Comparison of ENCODE assay signal across 13 cellular contexts in the genomic region with DNA sequence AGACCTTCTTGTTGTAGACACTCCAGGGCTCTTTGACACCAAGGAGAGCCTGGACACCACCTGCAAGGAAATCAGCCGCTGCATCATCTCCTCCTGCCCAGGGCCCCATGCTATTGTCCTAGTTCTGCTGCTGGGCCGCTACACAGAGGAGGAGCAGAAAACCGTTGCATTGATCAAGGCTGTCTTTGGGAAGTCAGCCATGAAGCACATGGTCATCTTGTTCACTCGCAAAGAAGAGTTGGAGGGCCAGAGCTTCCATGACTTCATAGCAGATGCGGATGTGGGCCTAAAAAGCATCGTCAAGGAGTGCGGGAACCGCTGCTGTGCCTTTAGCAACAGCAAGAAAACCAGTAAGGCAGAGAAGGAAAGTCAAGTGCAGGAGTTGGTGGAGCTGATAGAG. TPM values are rescaled to one million over a fixed set of nuclear protein-coding genes. Genes with fewer than 3 reads are reported as not detected.
DNase-seq lines count a peak whose midpoint lies in the region; ATAC-seq and TF ChIP-seq lines count a peak whose summit lies in the region.
"Had no signal": no experiment of that assay in that cellular context is flagged by ENCODE, and none has a peak within 500 bp of the region (broad histone marks: within the 10 kb centered on the region; RNA-seq: fewer than 3 reads in every experiment).

No MANE protein-coding gene starts in this region.

- H3K27me3 Mint-ChIP-seq in activated T-helper 2 cell treated with anti-CD3 and anti-CD28 coated beads, Interferon-gamma antibody, Interleukin-2, Interleukin-4, amounts not matched to agents 10 μg/mL and 5 μg/mL and 100 μg/mL, durations not matched to agents 14 hours and 24 hours and 36 hours (ENCODE audit: low read depth): no peaks in the 10 kb centered on the region
- H3K27me3 Mint-ChIP-seq: IgD-negative memory B cell had no signal

- peaks cover 45% of the 10 kb centered on the region for H3K36me3 Mint-ChIP-seq in activated T-helper 2 cell treated with anti-CD3 and anti-CD28 coated beads, Interferon-gamma antibody, Interleukin-2, Interleukin-4, amounts not matched to agents 10 μg/mL and 5 μg/mL and 100 μg/mL, durations not matched to agents 14 hours and 24 hours and 36 hours (ENCODE audit: low read depth)
- H3K36me3 Mint-ChIP-seq: IgD-negative memory B cell, mesothelial cell of epicardium had no signal

- H3K9me3 Mint-ChIP-seq in activated T-helper 2 cell treated with anti-CD3 and anti-CD28 coated beads, Interferon-gamma antibody, Interleukin-2, Interleukin-4, amounts not matched to agents 10 μg/mL and 5 μg/mL and 100 μg/mL, durations not matched to agents 14 hours and 24 hours and 36 hours: peaks cover 7% of the 10 kb centered on the region
- H3K9me3 Mint-ChIP-seq: IgD-negative memory B cell, mesothelial cell of epicardium had no signal

- WGBS in lung, 2 donors: 69 to 81% methylated on average over 8 of the region's 8 CpGs
- 53 to 61% methylated on average over 8 of the region's 8 CpGs for WGBS in upper lobe of left lung, 2 donors

- H3K27ac ChIP-seq in left ventricle myocardium inferior (replicated peaks) (peak overlapping the region; percentile 86), lung (ENCODE audit: low read depth in 1 of 2, low read length in 1 of 2) (peak overlapping the region in 1 of 2 donors; percentile 19), upper lobe of left lung (peak overlapping the region; percentile 80 to 87 (median 82))

- peaks cover 12% of the 10 kb centered on the region for H3K9me3 ChIP-seq in left ventricle myocardium inferior (replicated peaks)
- H3K9me3 ChIP-seq in lung (ENCODE audit: control insufficient read depth in 2 of 2, insufficient read depth in 1 of 2, low read length in 1 of 2): peaks cover 0 to 2% of the 10 kb centered on the region in 2 donors
- no peaks in the 10 kb centered on the region for H3K9me3 ChIP-seq in upper lobe of left lung

- TF ChIP-seq EP300 in upper lobe of left lung (IDR thresholded peaks at IDR 0.05): no peak

- H3K27me3 ChIP-seq in left ventricle myocardium inferior (ENCODE audit: low read depth) (no peaks in the 10 kb centered on the region), lung (ENCODE audit: control insufficient read depth, insufficient read depth) (no peaks in the 10 kb centered on the region), upper lobe of left lung (no peaks in the 10 kb centered on the region)

- H3K27ac Mint-ChIP-seq in activated T-helper 2 cell treated with anti-CD3 and anti-CD28 coated beads, Interferon-gamma antibody, Interleukin-2, Interleukin-4, amounts not matched to agents 10 μg/mL and 5 μg/mL and 100 μg/mL, durations not matched to agents 14 hours and 24 hours and 36 hours: peak overlapping the region; percentile 85
- H3K27ac Mint-ChIP-seq: IgD-negative memory B cell, mesothelial cell of epicardium had no signal

- intact Hi-C loops in left ventricle myocardium inferior (cut with micrococcal nuclease) (no loop called here), Right ventricle myocardium inferior (cut with DNase I) (no loop called here)
- intact Hi-C loops in activated T-helper 2 cell treated with anti-CD3 and anti-CD28 coated beads, Interferon-gamma antibody, Interleukin-2, Interleukin-4, amounts not matched to agents 10 μg/mL and 5 μg/mL and 100 μg/mL, durations not matched to agents 14 hours and 24 hours and 36 hours (cut with micrococcal nuclease): no loop called here

- H3K4me3 Mint-ChIP-seq in activated T-helper 2 cell treated with anti-CD3 and anti-CD28 coated beads, Interferon-gamma antibody, Interleukin-2, Interleukin-4, amounts not matched to agents 10 μg/mL and 5 μg/mL and 100 μg/mL, durations not matched to agents 14 hours and 24 hours and 36 hours (ENCODE audit: low read depth): peak overlapping the region; percentile 81
- H3K4me3 Mint-ChIP-seq: mesothelial cell of epicardium had no signal

- H3K4me1 Mint-ChIP-seq in activated T-helper 2 cell treated with anti-CD3 and anti-CD28 coated beads, Interferon-gamma antibody, Interleukin-2, Interleukin-4, amounts not matched to agents 10 μg/mL and 5 μg/mL and 100 μg/mL, durations not matched to agents 14 hours and 24 hours and 36 hours (ENCODE audit: low read depth): peaks cover 37% of the 10 kb centered on the region
- H3K4me1 Mint-ChIP-seq: IgD-negative memory B cell, mesothelial cell of epicardium had no signal

- peak overlapping the region; percentile 68 for H3K4me3 ChIP-seq in left ventricle myocardium inferior
- H3K4me3 ChIP-seq in lung: peak overlapping the region; percentile 17
- peak overlapping the region in 3 of 4 donors; percentile 15 to 62 (median 46) for H3K4me3 ChIP-seq in upper lobe of left lung

- peaks cover 16% of the 10 kb centered on the region for H3K36me3 ChIP-seq in left ventricle myocardium inferior
- peaks cover 0 to 4% of the 10 kb centered on the region in 2 donors for H3K36me3 ChIP-seq in lung (ENCODE audit: control insufficient read depth in 2 of 2, insufficient read depth in 2 of 2, low read length in 2 of 2)
- H3K36me3 ChIP-seq in upper lobe of left lung: peaks cover 0 to 9% (median 2%) of the 10 kb centered on the region in 4 donors

- TF ChIP-seq CTCF in left ventricle myocardium inferior (IDR thresholded peaks at IDR 0.05; ENCODE audit: borderline replicate concordance): no peak
- TF ChIP-seq CTCF in lung (IDR thresholded peaks at IDR 0.05; ENCODE audit: control extremely low read depth, extremely low read depth): no peak
- TF ChIP-seq CTCF in upper lobe of left lung (IDR thresholded peaks at IDR 0.05): no peak
- no peak for TF ChIP-seq CTCF in omental fat pad (IDR thresholded peaks at IDR 0.05)

- no peak for TF ChIP-seq POLR2A in upper lobe of left lung (IDR thresholded peaks at IDR 0.05)

- DNase-seq in left ventricle myocardium inferior (no peak), Right ventricle myocardium inferior (ENCODE audit: missing footprints) (no peak), lung (ENCODE audit: low spot score) (no peak), upper lobe of left lung (no peak), cortex of kidney (lab: John Stamatoyannopoulos, UW) (no peak), omental fat pad (ENCODE audit: low spot score) (no peak)
- peak; percentile 26 for DNase-seq in activated T-helper 2 cell treated with anti-CD3 and anti-CD28 coated beads, Interferon-gamma antibody, Interleukin-2, Interleukin-4, amounts not matched to agents 10 μg/mL and 5 μg/mL and 100 μg/mL, durations not matched to agents 14 hours and 24 hours and 36 hours (ENCODE audit: low spot score)
- DNase-seq: NCI-H1694 treated with DMSO at 0.1 percent for 48 hours had no signal

- no peak for ATAC-seq in Right ventricle myocardium inferior
- ATAC-seq in lung (ENCODE audit: insufficient read depth, low FRiP score): no peak
- ATAC-seq in upper lobe of left lung (ENCODE audit: low FRiP score in 2 of 2): no peak
- ATAC-seq in GM18502 (IDR thresholded peaks at IDR 0.05; ENCODE audit: poor library complexity, unreplicated experiment): no peak
- no peak for ATAC-seq in omental fat pad (ENCODE audit: low FRiP score)

- H3K4me1 ChIP-seq in left ventricle myocardium inferior (no peaks in the 10 kb centered on the region), lung (ENCODE audit: control insufficient read depth in 2 of 2, insufficient read depth in 2 of 2, low read length in 2 of 2) (no peaks in the 10 kb centered on the region), upper lobe of left lung (peaks cover 0 to 3% (median 0%) of the 10 kb centered on the region in 4 donors)

RNA-seq across cellular contexts. Expression of a gene that starts 5.5 kb away (rescaled TPM):
- total RNA-seq in left ventricle myocardium inferior: 16.8 TPM
- 21.4 TPM for total RNA-seq in Right ventricle myocardium inferior
- total RNA-seq in activated T-helper 2 cell treated with anti-CD3 and anti-CD28 coated beads, Interferon-gamma antibody, Interleukin-2, Interleukin-4, amounts not matched to agents 10 μg/mL and 5 μg/mL and 100 μg/mL, durations not matched to agents 14 hours and 24 hours and 36 hours: 22.6 and 24.1 TPM in 2 replicates
- 10 to 100 TPM; 20.6 to 30.8 TPM for total RNA-seq in lung
- 10 to 100 TPM; 39.8 to 54.7 TPM for polyA plus RNA-seq in lung
- 10 to 100 TPM; 32.5 to 45.0 (median 36.8) TPM for total RNA-seq in upper lobe of left lung
- total RNA-seq in omental fat pad: 100 to 1,000 TPM in 1 of 4 donors, 10 to 100 TPM in 2, 1 to 10 TPM in 1; 5.8 to 102 (median 27.2) TPM
- total RNA-seq: bronchial epithelial cell, epithelial cell of proximal tubule, mesothelial cell of epicardium had no signal

RNA-seq across cellular contexts. Expression of a gene that starts 47.0 kb away (rescaled TPM):
- total RNA-seq in left ventricle myocardium inferior (31.2 TPM), Right ventricle myocardium inferior (38.4 TPM), lung (10 to 100 TPM; 49.0 to 66.2 TPM), upper lobe of left lung (10 to 100 TPM; 34.0 to 78.9 (median 43.0) TPM), omental fat pad (100 to 1,000 TPM in 1 of 4 donors, 10 to 100 TPM in 3; 16.1 to 135 (median 47.8) TPM)
- 36.7 and 39.1 TPM in 2 replicates for total RNA-seq in activated T-helper 2 cell treated with anti-CD3 and anti-CD28 coated beads, Interferon-gamma antibody, Interleukin-2, Interleukin-4, amounts not matched to agents 10 μg/mL and 5 μg/mL and 100 μg/mL, durations not matched to agents 14 hours and 24 hours and 36 hours
- 10 to 100 TPM; 26.2 to 48.3 TPM for polyA plus RNA-seq in lung
- total RNA-seq: bronchial epithelial cell, epithelial cell of proximal tubule, mesothelial cell of epicardium had no signal

Comparison
In these comparisons a context has a peak if more than half of its experiments do, and no peak if none do; other contexts are left out.
1. H3K4me3 ChIP-seq: peak in every context shown above with its lines; median percentile 68 in left ventricle myocardium inferior; 46 in upper lobe of left lung; 17 in lung.